1 cellular context compared by ENCODE assay signal in genomic region chr20:1280421-1281102, GRCh38.
TF ChIP-seq lines count a peak whose summit lies in the region.

No MANE protein-coding gene starts in this region.

TF ChIP-seq in endothelial cell of umbilical vein, 7 proteins besides CTCF, POLR2A, EP300 and RAD21:
- TF ChIP-seq GATA2 (IDR thresholded peaks at IDR 0.05; ENCODE audit: insufficient read depth, insufficient read length, low read depth, low read length) = no peak
- TF ChIP-seq JUN (IDR thresholded peaks at IDR 0.05; ENCODE audit: borderline replicate concordance, insufficient read depth, insufficient read length, low read depth) = no peak
- no peak for TF ChIP-seq POLR2AphosphoS5 (IDR thresholded peaks at IDR 0.05; ENCODE audit: insufficient read depth, low read depth, low read length)
- no peak for TF ChIP-seq MAX (IDR thresholded peaks at IDR 0.05; ENCODE audit: insufficient read depth, insufficient read length)
- no peak for TF ChIP-seq MYC (IDR thresholded peaks at IDR 0.05; ENCODE audit: low read depth, low read length)
- no peak for TF ChIP-seq EZH2 (IDR thresholded peaks at IDR 0.05; ENCODE audit: borderline replicate concordance, low read depth, low read length, severe bottlenecking)
- TF ChIP-seq FOS (IDR thresholded peaks at IDR 0.05; ENCODE audit: borderline replicate concordance, insufficient read depth, low read length) = no peak
TF ChIP-seq in endothelial cell of umbilical vein: peak in this region for 0.
